In genomic region chr4:110310795-110311194, GRCh38 we compare ENCODE assay signal across 13 cellular contexts.
DNase-seq lines count a peak whose midpoint lies in the region; ATAC-seq and TF ChIP-seq lines count a peak whose summit lies in the region.
"Had no signal": no experiment of that assay in that cellular context is flagged by ENCODE, and none has a peak within 500 bp of the region (broad histone marks: within the 10 kb centered on the region; RNA-seq: fewer than 3 reads in every experiment).

No MANE protein-coding gene starts in this region.

- no peak for TF ChIP-seq CTCF in Loucy (conservative IDR thresholded peaks at IDR 0.05; ENCODE audit: low read length)
- TF ChIP-seq CTCF in fibroblast of mammary gland (conservative IDR thresholded peaks at IDR 0.05; ENCODE audit: control insufficient read depth, insufficient read depth, low read depth, low read length) = no peak
- no peak for TF ChIP-seq CTCF in coronary artery (IDR thresholded peaks at IDR 0.05)

- DNase-seq in fibroblast of mammary gland (ENCODE audit: low read depth) = peak; percentile 5
- DNase-seq in coronary artery (ENCODE audit: low spot score) = no peak
- no peak for DNase-seq in activated naive CD4-positive, alpha-beta T cell (lab: John Stamatoyannopoulos, UW)
- DNase-seq in Ammon's horn (ENCODE audit: low spot score) = no peak
- DNase-seq: activated CD4-positive, alpha-beta T cell treated with anti-CD3 and anti-CD28 coated beads for 48 hours; kidney glomerular epithelial cell; NCI-H187; stimulated activated CD4-positive, alpha-beta T cell treated with anti-CD3 and anti-CD28 coated beads, Interleukin-12 subunit alpha, Interleukin-12 subunit beta, amount 100 ng/mL, for 4 hours had no signal

- H4K20me1 ChIP-seq in Loucy (ENCODE audit: insufficient read depth, low read length, poor library complexity, severe bottlenecking) = no peaks in the 10 kb centered on the region
- H4K20me1 ChIP-seq: BLaER1 had no signal

- H3K4me1 ChIP-seq in Loucy (ENCODE audit: insufficient read depth, low read length, poor library complexity, severe bottlenecking) = no peaks in the 10 kb centered on the region
- H3K4me1 ChIP-seq: BLaER1 had no signal

- peak overlapping the region; percentile 44; the same call in 1 of the 2 replicates for H2AFZ ChIP-seq in Loucy (ENCODE audit: low read length)

- no peaks in the 10 kb centered on the region for H3K27me3 ChIP-seq in Loucy (ENCODE audit: insufficient read depth, low read length, poor library complexity, severe bottlenecking)
- H3K27me3 ChIP-seq: BLaER1 had no signal

- no peaks in the 10 kb centered on the region for H3K9me2 ChIP-seq in Loucy (replicated peaks; ENCODE audit: low read depth, low read length)

- no peaks in the 10 kb centered on the region for H3K9me3 ChIP-seq in Loucy (ENCODE audit: insufficient read depth, low read depth, low read length)
- H3K9me3 ChIP-seq: BLaER1 had no signal

- H3K4me2 ChIP-seq in Loucy (ENCODE audit: low read depth, low read length, poor library complexity, severe bottlenecking) = no peak overlapping the region
- H3K4me2 ChIP-seq: BLaER1 had no signal

- no peak overlapping the region for H3K9ac ChIP-seq in Loucy (ENCODE audit: low read depth, low read length, poor library complexity, severe bottlenecking)
- H3K9ac ChIP-seq: BLaER1 had no signal

- no peaks in the 10 kb centered on the region for H3K36me3 ChIP-seq in Loucy (ENCODE audit: insufficient read depth, low read length)
- H3K36me3 ChIP-seq: BLaER1 had no signal

- no peaks in the 10 kb centered on the region for H3F3A ChIP-seq in Loucy (ENCODE audit: low read depth)

- no peak overlapping the region for H3K27ac ChIP-seq in coronary artery
- H3K27ac ChIP-seq: BLaER1 had no signal

- H3K4me3 ChIP-seq in Loucy (ENCODE audit: low read length, poor library complexity, severe bottlenecking) = no peak overlapping the region
- no peak overlapping the region for H3K4me3 ChIP-seq in fibroblast of mammary gland (ENCODE audit: control insufficient read depth, low read depth, low read length)
- H3K4me3 ChIP-seq in coronary artery = no peak overlapping the region
- H3K4me3 ChIP-seq: BLaER1 had no signal

- peak; percentile 73 for ATAC-seq in GM18858 (IDR thresholded peaks at IDR 0.05; ENCODE audit: unreplicated experiment)
- peak; percentile 74 for ATAC-seq in HG02623 (IDR thresholded peaks at IDR 0.05; ENCODE audit: unreplicated experiment)
- no peak for ATAC-seq in HG03196 (IDR thresholded peaks at IDR 0.05; ENCODE audit: unreplicated experiment)

- H3K79me2 ChIP-seq in Loucy (ENCODE audit: insufficient read depth, low read length) = no peaks in the 10 kb centered on the region
